ENCODE assay signal across 8 cellular contexts in genomic region chr6:31663961-31664789, GRCh38. TPM values are rescaled to one million over a fixed set of nuclear protein-coding genes. Genes with fewer than 3 reads are reported as not detected.
DNase-seq lines count a peak whose midpoint lies in the region; ATAC-seq and TF ChIP-seq lines count a peak whose summit lies in the region.

No MANE protein-coding gene starts in this region.

- peaks cover 78% of the 10 kb centered on the region for H3K4me1 Mint-ChIP-seq in activated T-cell treated with anti-CD3 and anti-CD28 coated beads, Interleukin-2, amount 50 U/mL, for 24 hours (ENCODE audit: low read depth)
- H3K4me1 Mint-ChIP-seq in naive thymus-derived CD8-positive, alpha-beta T cell, result peaks cover 30 to 87% (median 77%) of the 10 kb centered on the region in 4 donors

- H3K9me3 ChIP-seq in effector memory CD4-positive, alpha-beta T cell (ENCODE audit: control insufficient read depth, low read length), result no peaks in the 10 kb centered on the region

- H3K27me3 ChIP-seq in effector memory CD4-positive, alpha-beta T cell (replicated peaks; ENCODE audit: control insufficient read depth, insufficient read depth, low read length, poor library complexity, severe bottlenecking), result no peaks in the 10 kb centered on the region

- peaks cover 98% of the 10 kb centered on the region for H3K36me3 Mint-ChIP-seq in activated T-cell treated with anti-CD3 and anti-CD28 coated beads, Interleukin-2, amount 50 U/mL, for 24 hours (ENCODE audit: low read depth)
- peaks cover 0 to 49% (median 10%) of the 10 kb centered on the region in 3 donors for H3K36me3 Mint-ChIP-seq in naive thymus-derived CD8-positive, alpha-beta T cell

- peaks cover 29% of the 10 kb centered on the region for H3K36me3 ChIP-seq in effector memory CD4-positive, alpha-beta T cell (ENCODE audit: control insufficient read depth, insufficient read depth, low read length)

- H3K27ac Mint-ChIP-seq in activated T-cell treated with anti-CD3 and anti-CD28 coated beads, Interleukin-2, amount 50 U/mL, for 24 hours, result peak overlapping the region; percentile 97
- H3K27ac Mint-ChIP-seq in naive thymus-derived CD8-positive, alpha-beta T cell, result peak overlapping the region; percentile 96 to 99 (median 98)

- peaks cover 50% of the 10 kb centered on the region for H3K4me1 ChIP-seq in effector memory CD4-positive, alpha-beta T cell (ENCODE audit: control insufficient read depth, insufficient read depth, low read length, poor library complexity, severe bottlenecking)

- H3K9me3 Mint-ChIP-seq in activated T-cell treated with anti-CD3 and anti-CD28 coated beads, Interleukin-2, amount 50 U/mL, for 24 hours, result no peaks in the 10 kb centered on the region
- H3K9me3 Mint-ChIP-seq in naive thymus-derived CD8-positive, alpha-beta T cell, result no peaks in the 10 kb centered on the region

- no peak for ATAC-seq in naive thymus-derived CD8-positive, alpha-beta T cell
- no peak for ATAC-seq in HG03135 (IDR thresholded peaks at IDR 0.05; ENCODE audit: unreplicated experiment)
- ATAC-seq in GM21390 (IDR thresholded peaks at IDR 0.05; ENCODE audit: unreplicated experiment), result no peak
- no peak for ATAC-seq in HG02798 (IDR thresholded peaks at IDR 0.05; ENCODE audit: poor library complexity, unreplicated experiment)

- H3K4me3 ChIP-seq in effector memory CD4-positive, alpha-beta T cell (ENCODE audit: insufficient read depth, low read depth, low read length, poor library complexity, severe bottlenecking), result peak overlapping the region; percentile 92

- CTCF ChIA-PET in RWPE1 (lab: Yijun Ruan, JAX), result interaction anchor here (0.5 to 1.0 kb wide), 2 partner anchors 24 to 118 kb away, joined by 3 to 4 read pairs; partner anchors contain the start of gene ATP6V1G2

- no peak for DNase-seq in activated T-cell treated with anti-CD3 and anti-CD28 coated beads, Interleukin-2, amount 50 U/mL, for 24 hours
- DNase-seq in activated T-cell treated with anti-CD3 and anti-CD28 coated beads for 4 hours, result no peak
- DNase-seq in RWPE1 (ENCODE audit: low spot score), result peak; percentile 73
- no peak for DNase-seq in effector memory CD4-positive, alpha-beta T cell
- no peak for DNase-seq in naive thymus-derived CD8-positive, alpha-beta T cell

- no peak for TF ChIP-seq CTCF in RWPE1 (conservative IDR thresholded peaks at IDR 0.05; ENCODE audit: low read depth)

- peak overlapping the region; percentile 89 for H3K4me3 Mint-ChIP-seq in activated T-cell treated with anti-CD3 and anti-CD28 coated beads, Interleukin-2, amount 50 U/mL, for 24 hours
- peak overlapping the region; percentile 93 to 100 (median 97) for H3K4me3 Mint-ChIP-seq in naive thymus-derived CD8-positive, alpha-beta T cell

- no peaks in the 10 kb centered on the region for H3K27me3 Mint-ChIP-seq in activated T-cell treated with anti-CD3 and anti-CD28 coated beads, Interleukin-2, amount 50 U/mL, for 24 hours
- no peaks in the 10 kb centered on the region for H3K27me3 Mint-ChIP-seq in naive thymus-derived CD8-positive, alpha-beta T cell

- POLR2A ChIA-PET in RWPE1 (lab: Yijun Ruan, JAX; ENCODE audit: low non-redundant PET), result interaction anchor here (0.5 to 1.1 kb wide), 2 partner anchors 12 kb away, joined by 6 to 11 read pairs; partner anchors contain the start of gene BAG6
- POLR2A ChIA-PET in naive thymus-derived CD8-positive, alpha-beta T cell (lab: Charles Lee), result interaction anchor here (0.6 to 7.9 kb wide), 27 partner anchors 11 to 1607 kb away, joined by 3 to 223 read pairs (median 3); partner anchors contain the start of genes ABHD16A, APOM, ATF6B and BAG6

- peak overlapping the region; percentile 98 for H3K27ac ChIP-seq in RWPE1
- peak overlapping the region; percentile 97 for H3K27ac ChIP-seq in effector memory CD4-positive, alpha-beta T cell (ENCODE audit: insufficient read depth, low read length, poor library complexity, severe bottlenecking)

RNA-seq across cellular contexts. Expression of gene GPANK1, which starts 0.6 kb away (rescaled TPM):
- total RNA-seq in naive thymus-derived CD8-positive, alpha-beta T cell, result 10 to 100 TPM; 26.6 to 27.9 TPM
- 10 to 100 TPM; 20.8 to 22.9 (median 21.2) TPM for polyA plus RNA-seq in naive thymus-derived CD8-positive, alpha-beta T cell

RNA-seq across cellular contexts. Expression of gene CSNK2B, which starts 1.7 kb away (rescaled TPM):
- total RNA-seq in naive thymus-derived CD8-positive, alpha-beta T cell, result 100 to 1,000 TPM; 131 to 133 TPM
- 100 to 1,000 TPM; 214 to 230 (median 217) TPM for polyA plus RNA-seq in naive thymus-derived CD8-positive, alpha-beta T cell

RNA-seq across cellular contexts. Expression of gene C6orf47, which starts 3.6 kb away (rescaled TPM):
- total RNA-seq in naive thymus-derived CD8-positive, alpha-beta T cell, result 10 to 100 TPM; 24.9 to 26.3 TPM
- 10 to 100 TPM; 17.0 to 36.7 (median 21.3) TPM for polyA plus RNA-seq in naive thymus-derived CD8-positive, alpha-beta T cell

RNA-seq across cellular contexts. Expression of gene LY6G5B, which starts 5.6 kb away (rescaled TPM):
- 10 to 100 TPM; 44.1 to 48.8 TPM for total RNA-seq in naive thymus-derived CD8-positive, alpha-beta T cell
- polyA plus RNA-seq in naive thymus-derived CD8-positive, alpha-beta T cell, result under 1 TPM in 1 of 3 donors, not detected in 2; 0.25 TPM

RNA-seq across cellular contexts. Expression of gene APOM, which starts 8.5 kb away (rescaled TPM):
- 1 to 10 TPM; 2.2 to 3.1 TPM for total RNA-seq in naive thymus-derived CD8-positive, alpha-beta T cell
- polyA plus RNA-seq in naive thymus-derived CD8-positive, alpha-beta T cell, result 1 to 10 TPM; 5.0 to 8.0 (median 5.5) TPM
